ENCODE assay signal across 8 cellular contexts in the genomic region with DNA sequence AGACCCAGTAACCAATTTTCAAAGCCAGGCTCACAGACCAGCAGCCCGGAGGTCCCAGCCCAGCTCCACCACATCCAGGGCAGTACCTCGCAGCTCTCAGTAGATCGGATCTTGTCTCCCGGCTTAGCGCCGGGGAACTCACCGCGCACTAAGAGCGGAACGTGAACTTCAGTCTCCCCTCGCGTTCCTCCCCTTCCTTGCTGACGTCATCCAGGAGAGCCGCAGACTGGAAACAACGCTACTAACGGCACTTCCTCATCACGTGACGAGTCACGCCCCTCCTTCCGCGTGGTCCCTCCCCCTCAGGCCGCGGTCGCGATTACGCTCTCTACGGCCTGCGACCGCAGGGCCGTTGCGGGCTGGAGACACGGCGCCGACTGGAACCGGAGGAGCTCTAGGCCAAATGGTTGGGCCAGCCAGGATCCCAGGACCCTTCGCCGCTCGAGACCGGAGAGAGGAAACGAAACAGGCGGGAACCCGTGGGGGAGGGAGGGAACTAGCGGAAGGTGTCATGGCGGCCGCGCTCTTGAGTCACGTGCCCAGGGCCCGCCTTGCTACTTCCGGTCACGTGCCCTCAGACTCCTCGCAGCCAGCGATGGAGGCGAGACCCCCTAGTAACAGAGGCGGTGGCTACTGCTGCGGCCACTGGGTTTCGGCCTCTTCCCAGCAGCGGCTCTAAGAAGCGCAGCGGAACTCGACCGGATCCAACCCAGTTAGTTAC. TPM values are rescaled to one million over a fixed set of nuclear protein-coding genes. Genes with fewer than 3 reads are reported as not detected.
A peak's percentile ranks its signal among the peaks of the same experiment; 100 is the strongest.
DNase-seq lines count a peak whose midpoint lies in the region; ATAC-seq, FAIRE-seq and TF ChIP-seq lines count a peak whose summit lies in the region.

A gene (plus strand): TSS at position 577 of the 721 bp plus-strand sequence. CDS start 10,508 bp downstream, outside the sequence.
A gene with protein sequence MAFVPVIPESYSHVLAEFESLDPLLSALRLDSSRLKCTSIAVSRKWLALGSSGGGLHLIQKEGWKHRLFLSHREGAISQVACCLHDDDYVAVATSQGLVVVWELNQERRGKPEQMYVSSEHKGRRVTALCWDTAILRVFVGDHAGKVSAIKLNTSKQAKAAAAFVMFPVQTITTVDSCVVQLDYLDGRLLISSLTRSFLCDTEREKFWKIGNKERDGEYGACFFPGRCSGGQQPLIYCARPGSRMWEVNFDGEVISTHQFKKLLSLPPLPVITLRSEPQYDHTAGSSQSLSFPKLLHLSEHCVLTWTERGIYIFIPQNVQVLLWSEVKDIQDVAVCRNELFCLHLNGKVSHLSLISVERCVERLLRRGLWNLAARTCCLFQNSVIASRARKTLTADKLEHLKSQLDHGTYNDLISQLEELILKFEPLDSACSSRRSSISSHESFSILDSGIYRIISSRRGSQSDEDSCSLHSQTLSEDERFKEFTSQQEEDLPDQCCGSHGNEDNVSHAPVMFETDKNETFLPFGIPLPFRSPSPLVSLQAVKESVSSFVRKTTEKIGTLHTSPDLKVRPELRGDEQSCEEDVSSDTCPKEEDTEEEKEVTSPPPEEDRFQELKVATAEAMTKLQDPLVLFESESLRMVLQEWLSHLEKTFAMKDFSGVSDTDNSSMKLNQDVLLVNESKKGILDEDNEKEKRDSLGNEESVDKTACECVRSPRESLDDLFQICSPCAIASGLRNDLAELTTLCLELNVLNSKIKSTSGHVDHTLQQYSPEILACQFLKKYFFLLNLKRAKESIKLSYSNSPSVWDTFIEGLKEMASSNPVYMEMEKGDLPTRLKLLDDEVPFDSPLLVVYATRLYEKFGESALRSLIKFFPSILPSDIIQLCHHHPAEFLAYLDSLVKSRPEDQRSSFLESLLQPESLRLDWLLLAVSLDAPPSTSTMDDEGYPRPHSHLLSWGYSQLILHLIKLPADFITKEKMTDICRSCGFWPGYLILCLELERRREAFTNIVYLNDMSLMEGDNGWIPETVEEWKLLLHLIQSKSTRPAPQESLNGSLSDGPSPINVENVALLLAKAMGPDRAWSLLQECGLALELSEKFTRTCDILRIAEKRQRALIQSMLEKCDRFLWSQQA (minus strand): TSS at position 150 of the 721 bp plus-strand sequence. CDS start 4,282 bp downstream, outside the sequence.

- DNase-seq in D341Med (ENCODE audit: low spot score) (peak; percentile 96), HuH-7 (ENCODE audit: low spot score) (peak; percentile 81), activated T-cell treated with anti-CD3 and anti-CD28 coated beads for 1 hour (ENCODE audit: low read depth) (peak; percentile 90), endothelial cell of umbilical vein (ENCODE audit: low read depth, low spot score) (peak; percentile 98), middle frontal gyrus (ENCODE audit: extremely low spot score, low spot score) (peak; percentile 96)
- DNase-seq in stimulated activated CD8-positive, alpha-beta memory T cell treated with anti-CD3 and anti-CD28 coated beads, Interleukin-2, amount 100 ng/mL, for 48 hours (ENCODE audit: low read depth in 2 of 2) = peak; percentile 86 to 93

- H3K9me1 ChIP-seq in endothelial cell of umbilical vein (replicated peaks; ENCODE audit: control insufficient read depth, extremely low read depth, insufficient read depth, low read length) = no peaks in the 10 kb centered on the region

- H3K9ac ChIP-seq in OCI-LY3 (ENCODE audit: low read length) = peak within 1 kb of the TSS; percentile 95
- H3K9ac ChIP-seq in endothelial cell of umbilical vein (replicated peaks; ENCODE audit: extremely low read depth, insufficient read depth, low read length) = peak within 1 kb of the TSS; percentile 88

- H3K36me3 ChIP-seq in OCI-LY3 (replicated peaks; ENCODE audit: low read depth, low read length) (peaks cover 20% of the 10 kb centered on the region), endothelial cell of umbilical vein (ENCODE audit: control insufficient read depth in 2 of 2, extremely low read depth in 1 of 2, insufficient read depth in 2 of 2, low read length in 2 of 2) (no peaks in the 10 kb centered on the region)

- CTCF ChIA-PET in endothelial cell of umbilical vein (lab: Charles Lee) = interaction anchor here (0.6 to 2.6 kb wide), 4 partner anchors 13 to 290 kb away, joined by 3 to 13 read pairs (median 3); a partner anchor contains a TSS

- intact Hi-C loops in endothelial cell of umbilical vein (cut with micrococcal nuclease) = loop anchor here (1.0 to 5.0 kb wide), 9 partner anchors 61 to 1245 kb away; a partner anchor contains a TSS

- peak within 1 kb of the TSS; percentile 91 for H3K4me3 ChIP-seq in OCI-LY3 (ENCODE audit: low read length)
- H3K4me3 ChIP-seq in endothelial cell of umbilical vein (replicated peaks in 1 of 3; ENCODE audit: insufficient read depth in 1 of 3, low read depth in 1 of 3, low read length in 3 of 3) = peak within 1 kb of the TSS; percentile 60 to 90 (median 63)

- H4K20me1 ChIP-seq in OCI-LY3 (ENCODE audit: insufficient read depth, low read length) (peaks cover 15% of the 10 kb centered on the region; the same call in 1 of the 2 replicates), endothelial cell of umbilical vein (replicated peaks; ENCODE audit: control insufficient read depth, extremely low read depth, insufficient read depth, low read length) (no peaks in the 10 kb centered on the region)

- TF ChIP-seq CTCF in OCI-LY3 (IDR thresholded peaks at IDR 0.05; ENCODE audit: low read depth, low read length) = no peak
- TF ChIP-seq CTCF in endothelial cell of umbilical vein (IDR thresholded peaks at IDR 0.05; ENCODE audit: extremely low read depth in 1 of 2, insufficient read depth in 1 of 2, low read depth in 1 of 2, low read length in 2 of 2) = no peak

- H3K4me2 ChIP-seq in OCI-LY3 (ENCODE audit: low read length) (peak within 1 kb of the TSS; percentile 89), endothelial cell of umbilical vein (ENCODE audit: insufficient read depth, low read length) (peak within 1 kb of the TSS; percentile 97)

- FAIRE-seq in endothelial cell of umbilical vein (lab: Jason Lieb, UNC) = peak; percentile 87

- H3K4me1 ChIP-seq in OCI-LY3 (ENCODE audit: low read length) = peaks cover 42% of the 10 kb centered on the region
- peaks cover 31% of the 10 kb centered on the region for H3K4me1 ChIP-seq in endothelial cell of umbilical vein (ENCODE audit: control insufficient read depth, extremely low read depth, insufficient read depth, low read length)

- H2AFZ ChIP-seq in OCI-LY3 (ENCODE audit: low read depth, low read length) (peak within 1 kb of the TSS; percentile 89), endothelial cell of umbilical vein (ENCODE audit: low read depth, low read length) (peak within 1 kb of the TSS; percentile 55)

- POLR2A ChIA-PET in endothelial cell of umbilical vein (lab: Charles Lee) = interaction anchor here (1.1 to 2.0 kb wide), 3 partner anchors 9 to 73 kb away, joined by 3 to 15 read pairs (median 5); a partner anchor contains a TSS

- dilution Hi-C loops in endothelial cell of umbilical vein (cut with MboI; ENCODE audit: extremely low pct_ligation_motif_present, low sequenced_read_pairs) = no loop called here

- H3K27ac ChIP-seq in OCI-LY3 (ENCODE audit: low read length) (peak within 1 kb of the TSS; percentile 92), endothelial cell of umbilical vein (ENCODE audit: insufficient read depth, low read depth, low read length) (peak within 1 kb of the TSS; percentile 79)

- H3K9me3 ChIP-seq in OCI-LY3 (ENCODE audit: insufficient read depth, low read length) = no peaks in the 10 kb centered on the region
- no peaks in the 10 kb centered on the region for H3K9me3 ChIP-seq in endothelial cell of umbilical vein (replicated peaks; ENCODE audit: control insufficient read depth, insufficient read depth, low read length)

- peaks cover 94% of the 10 kb centered on the region for H3K79me2 ChIP-seq in OCI-LY3 (ENCODE audit: low read length)
- peaks cover 50% of the 10 kb centered on the region for H3K79me2 ChIP-seq in endothelial cell of umbilical vein (ENCODE audit: control insufficient read depth, insufficient read depth, low read length)

- BruUV-seq in endothelial cell of umbilical vein (replicated peaks; lab: Mats Ljungman, UMichigan) = no TSS peak

- peak; percentile 85 for ATAC-seq in GM21515 (IDR thresholded peaks at IDR 0.05; ENCODE audit: unreplicated experiment)

- H3K27me3 ChIP-seq in OCI-LY3 (ENCODE audit: low read depth, low read length) (no peaks in the 10 kb centered on the region), endothelial cell of umbilical vein (ENCODE audit: control insufficient read depth in 2 of 2, insufficient read depth in 2 of 2, low read length in 2 of 2) (no peaks in the 10 kb centered on the region)

- peak; percentile 98 for TF ChIP-seq POLR2A in endothelial cell of umbilical vein (IDR thresholded peaks at IDR 0.05; ENCODE audit: low read depth, low read length)

TF ChIP-seq in endothelial cell of umbilical vein, 7 proteins besides CTCF, POLR2A, EP300 and RAD21 (continues in another document):
- TF ChIP-seq, protein P1, sequence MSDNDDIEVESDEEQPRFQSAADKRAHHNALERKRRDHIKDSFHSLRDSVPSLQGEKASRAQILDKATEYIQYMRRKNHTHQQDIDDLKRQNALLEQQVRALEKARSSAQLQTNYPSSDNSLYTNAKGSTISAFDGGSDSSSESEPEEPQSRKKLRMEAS (IDR thresholded peaks at IDR 0.05; ENCODE audit: insufficient read depth, insufficient read length) = peak; percentile 98
- no peak for TF ChIP-seq EZH2 (IDR thresholded peaks at IDR 0.05; ENCODE audit: borderline replicate concordance, low read depth, low read length, severe bottlenecking)
- peak; percentile 13 for TF ChIP-seq FOS (IDR thresholded peaks at IDR 0.05; ENCODE audit: borderline replicate concordance, insufficient read depth, low read length)
- TF ChIP-seq POLR2AphosphoS5 (IDR thresholded peaks at IDR 0.05; ENCODE audit: insufficient read depth, low read depth, low read length) = peak; percentile 85

RNA-seq across cellular contexts. Expression of the first gene that starts in this region (rescaled TPM):
- total RNA-seq in endothelial cell of umbilical vein = 44.4 and 47.7 TPM in 2 replicates
- polyA plus RNA-seq in endothelial cell of umbilical vein = 14.2 and 15.7 TPM in 2 replicates
- polyA plus RNA-seq in endothelial cell of umbilical vein (2011; cell fraction: cytosol; rRNA removed) = 24.0 and 27.7 TPM in 2 replicates
- polyA plus RNA-seq in endothelial cell of umbilical vein (2011; cell fraction: nucleus; rRNA removed) = 36.4 and 42.8 TPM in 2 replicates
- 33.0 and 44.0 TPM in 2 replicates for polyA plus RNA-seq in endothelial cell of umbilical vein (2012)
- polyA minus RNA-seq in endothelial cell of umbilical vein = 22.1 and 32.9 TPM in 2 replicates
- 27.7 TPM for polyA minus RNA-seq in endothelial cell of umbilical vein (2011; cell fraction: cytosol; rRNA and poly(A)+ RNA removed)
- polyA minus RNA-seq in endothelial cell of umbilical vein (2011; cell fraction: nucleus; rRNA and poly(A)+ RNA removed) = 30.4 and 58.1 TPM in 2 replicates

RNA-seq across cellular contexts. Expression of the second gene that starts in this region (rescaled TPM):
- 14.1 and 15.6 TPM in 2 replicates for total RNA-seq in endothelial cell of umbilical vein
- 3.3 and 4.7 TPM in 2 replicates for polyA plus RNA-seq in endothelial cell of umbilical vein
- 6.2 and 6.3 TPM in 2 replicates for polyA plus RNA-seq in endothelial cell of umbilical vein (2011; cell fraction: cytosol; rRNA removed)
- 9.2 and 13.2 TPM in 2 replicates for polyA plus RNA-seq in endothelial cell of umbilical vein (2011; cell fraction: nucleus; rRNA removed)
- 10.2 and 13.1 TPM in 2 replicates for polyA plus RNA-seq in endothelial cell of umbilical vein (2012)
- 25.3 and 27.9 TPM in 2 replicates for polyA minus RNA-seq in endothelial cell of umbilical vein
- 17.6 TPM for polyA minus RNA-seq in endothelial cell of umbilical vein (2011; cell fraction: cytosol; rRNA and poly(A)+ RNA removed)
- polyA minus RNA-seq in endothelial cell of umbilical vein (2011; cell fraction: nucleus; rRNA and poly(A)+ RNA removed) = 12.3 and 15.0 TPM in 2 replicates

Comparison
In these comparisons a context has a peak if more than half of its experiments do, and no peak if none do; other contexts are left out.
1. Peak in every context shown above with its lines: DNase-seq, ATAC-seq, H3K4me3 ChIP-seq and H3K27ac ChIP-seq.